In genomic region chr5:131466171-131466766, GRCh38 we compare ENCODE assay signal across 13 cellular contexts.
DNase-seq lines count a peak whose midpoint lies in the region; ATAC-seq and TF ChIP-seq lines count a peak whose summit lies in the region.
"Had no signal": no experiment of that assay in that cellular context is flagged by ENCODE, and none has a peak within 500 bp of the region (broad histone marks: within the 10 kb centered on the region; RNA-seq: fewer than 3 reads in every experiment).

No MANE protein-coding gene starts in this region.

- peaks cover 1% of the 10 kb centered on the region for H3K27me3 Mint-ChIP-seq in GM23338 (ENCODE audit: insufficient read depth, low read depth, poor library complexity)
- no peaks in the 10 kb centered on the region for H3K27me3 Mint-ChIP-seq in activated T-cell treated with anti-CD3 and anti-CD28 coated beads, Interleukin-2, amount 50 U/mL, for 72 hours (ENCODE audit: low read depth)
- H3K27me3 Mint-ChIP-seq in WTC11 (ENCODE audit: low read depth): no peaks in the 10 kb centered on the region

- TF ChIP-seq CTCF in AG09309 (IDR thresholded peaks at IDR 0.05; ENCODE audit: control insufficient read depth, insufficient read depth, low read depth, low read length, missing control alignments) (no peak), GM23338 (conservative IDR thresholded peaks at IDR 0.05; ENCODE audit: low read depth in 2 of 2) (no peak), foreskin fibroblast (IDR thresholded peaks at IDR 0.05; ENCODE audit: low read depth, low read length) (no peak), WTC11 (IDR thresholded peaks at IDR 0.05) (no peak)

- H3K4me3 Mint-ChIP-seq in GM23338 (no peak overlapping the region), WTC11 (no peak overlapping the region)
- H3K4me3 Mint-ChIP-seq in activated T-cell treated with anti-CD3 and anti-CD28 coated beads, Interleukin-2, amount 50 U/mL, for 72 hours: peak overlapping the region in 1 of 2 donors; percentile 14

- H4K20me1 ChIP-seq in GM23338 (replicated peaks; ENCODE audit: insufficient read depth): no peaks in the 10 kb centered on the region

- H3K79me2 ChIP-seq in GM23338 (replicated peaks; ENCODE audit: insufficient read depth): no peaks in the 10 kb centered on the region
- H3K79me2 ChIP-seq: parathyroid adenoma had no signal

- H3F3A ChIP-seq in GM23338 (replicated peaks; ENCODE audit: low read depth): no peaks in the 10 kb centered on the region

- no peaks in the 10 kb centered on the region; the same call in 2 of the 3 replicates for H3K4me1 Mint-ChIP-seq in GM23338
- peaks cover 29% of the 10 kb centered on the region for H3K4me1 Mint-ChIP-seq in activated T-cell treated with anti-CD3 and anti-CD28 coated beads, Interleukin-2, amount 50 U/mL, for 72 hours (ENCODE audit: low read depth)
- H3K4me1 Mint-ChIP-seq in WTC11: no peaks in the 10 kb centered on the region

- H3K27ac ChIP-seq in GM23338 (ENCODE audit: low read depth): no peak overlapping the region
- H3K27ac ChIP-seq: left lung, parathyroid adenoma, vagina had no signal

- H3K9me3 Mint-ChIP-seq in GM23338 (no peaks in the 10 kb centered on the region), WTC11 (no peaks in the 10 kb centered on the region)
- no peaks in the 10 kb centered on the region for H3K9me3 Mint-ChIP-seq in activated T-cell treated with anti-CD3 and anti-CD28 coated beads, Interleukin-2, amount 50 U/mL, for 72 hours

- no peak overlapping the region for H2AFZ ChIP-seq in GM23338
- H2AFZ ChIP-seq: parathyroid adenoma had no signal

- no peaks in the 10 kb centered on the region for H3K4me1 ChIP-seq in GM23338 (ENCODE audit: insufficient read depth)
- H3K4me1 ChIP-seq: parathyroid adenoma, vagina had no signal

- 0 out of 2 replicates have a peak overlapping the region, but pooled peaks have one; percentile 24 for H3K27ac Mint-ChIP-seq in GM23338
- H3K27ac Mint-ChIP-seq in activated T-cell treated with anti-CD3 and anti-CD28 coated beads, Interleukin-2, amount 50 U/mL, for 72 hours: peak overlapping the region; percentile 81
- H3K27ac Mint-ChIP-seq in WTC11: no peak overlapping the region

- no peak overlapping the region for H3K4me2 ChIP-seq in GM23338

- no peaks in the 10 kb centered on the region for H3K27me3 ChIP-seq in GM23338 (ENCODE audit: insufficient read depth)
- H3K27me3 ChIP-seq: left lung, vagina had no signal

- H3K36me3 ChIP-seq in GM23338 (ENCODE audit: insufficient read depth): no peaks in the 10 kb centered on the region

- DNase-seq in AG09309 (ENCODE audit: low read depth) (peak; percentile 18), GM23338 (ENCODE audit: low spot score) (no peak), foreskin fibroblast (peak; percentile 81 to 88), GM19240 (ENCODE audit: insufficient read length, low spot score) (no peak), HT-29 (ENCODE audit: low spot score) (no peak), NCI-H526 (lab: John Stamatoyannopoulos, UW) (no peak), WTC11 (ENCODE audit: low spot score) (no peak)
- peak; percentile 8 to 10 for DNase-seq in activated T-cell treated with anti-CD3 and anti-CD28 coated beads, Interleukin-2, amount 50 U/mL, for 72 hours
- DNase-seq: DMS79, left lung, NCI-H774 had no signal

- ATAC-seq in GM23338 (no peak), WTC11 (no peak)
- peak; percentile 90 to 93 for ATAC-seq in activated T-cell treated with anti-CD3 and anti-CD28 coated beads, Interleukin-2, amount 50 U/mL, for 72 hours (replicated peaks in 1 of 2)
- ATAC-seq: left lung had no signal

- H3K4me3 ChIP-seq in AG09309 (ENCODE audit: control insufficient read depth, low read depth, low read length) (no peak overlapping the region), GM23338 (no peak overlapping the region), foreskin fibroblast (ENCODE audit: low read depth in 1 of 2, low read length in 2 of 2) (no peak overlapping the region)
- H3K4me3 ChIP-seq: left lung, vagina had no signal

- CTCF ChIA-PET in WTC11 (lab: Charles Lee): no interaction called here

- POLR2A ChIA-PET in WTC11 (lab: Charles Lee): no interaction called here

- H3K36me3 Mint-ChIP-seq in GM23338 (ENCODE audit: low read depth) (peaks cover 5% of the 10 kb centered on the region; the same call in 2 of the 3 replicates), WTC11 (peaks cover 4% of the 10 kb centered on the region)
- peaks cover 13 to 22% of the 10 kb centered on the region in 2 donors for H3K36me3 Mint-ChIP-seq in activated T-cell treated with anti-CD3 and anti-CD28 coated beads, Interleukin-2, amount 50 U/mL, for 72 hours (ENCODE audit: insufficient read depth in 2 of 2)

- no peaks in the 10 kb centered on the region for H3K9me2 ChIP-seq in GM23338 (ENCODE audit: insufficient read depth)

TF ChIP-seq in GM23338, 12 proteins besides CTCF, POLR2A, EP300 and RAD21 (continues in another document):
- TF ChIP-seq STAT1 (IDR thresholded peaks at IDR 0.05; ENCODE audit: unreplicated experiment): no peak

TF ChIP-seq in WTC11, 78 proteins besides CTCF, POLR2A, EP300 and RAD21:
- no peak for TF ChIP-seq OVOL2 (CRISPR knock-in tag; IDR thresholded peaks at IDR 0.05; ENCODE audit: borderline replicate concordance)
- no peak for TF ChIP-seq ETV6 (CRISPR knock-in tag; IDR thresholded peaks at IDR 0.05)
- TF ChIP-seq ZNF232 (CRISPR knock-in tag; IDR thresholded peaks at IDR 0.05): no peak
- no peak for TF ChIP-seq ATF6 (CRISPR knock-in tag; IDR thresholded peaks at IDR 0.05)
- TF ChIP-seq SOX15 (CRISPR knock-in tag; IDR thresholded peaks at IDR 0.05): no peak
- TF ChIP-seq TEAD4 (CRISPR knock-in tag; IDR thresholded peaks at IDR 0.05): no peak
- no peak for TF ChIP-seq ZNF425 (CRISPR knock-in tag; conservative IDR thresholded peaks at IDR 0.05)
- no peak for TF ChIP-seq ZBTB43 (CRISPR knock-in tag; IDR thresholded peaks at IDR 0.05)
- no peak for TF ChIP-seq NFE2L1 (CRISPR knock-in tag; IDR thresholded peaks at IDR 0.05)
- TF ChIP-seq ZNF512 (CRISPR knock-in tag; IDR thresholded peaks at IDR 0.05; ENCODE audit: borderline replicate concordance): no peak
- no peak for TF ChIP-seq FOXJ3 (CRISPR knock-in tag; IDR thresholded peaks at IDR 0.05; ENCODE audit: borderline replicate concordance)

Comparison
In these comparisons a context has a peak if more than half of its experiments do, and no peak if none do; other contexts are left out.
1. DNase-seq: peak in AG09309 (single experiment), activated T-cell treated with anti-CD3 and anti-CD28 coated beads, Interleukin-2, amount 50 U/mL, for 72 hours (2 of 2) and foreskin fibroblast (2 of 2); none in GM23338 (single experiment), GM19240 (single experiment), HT-29 (single experiment), NCI-H526 (0 of 2) and WTC11 (single experiment).
2. ATAC-seq: peak in activated T-cell treated with anti-CD3 and anti-CD28 coated beads, Interleukin-2, amount 50 U/mL, for 72 hours (2 of 2); none in GM23338 (single experiment) and WTC11 (single experiment).